ENCODE assay signal across 1 cellular context in the genomic region with DNA sequence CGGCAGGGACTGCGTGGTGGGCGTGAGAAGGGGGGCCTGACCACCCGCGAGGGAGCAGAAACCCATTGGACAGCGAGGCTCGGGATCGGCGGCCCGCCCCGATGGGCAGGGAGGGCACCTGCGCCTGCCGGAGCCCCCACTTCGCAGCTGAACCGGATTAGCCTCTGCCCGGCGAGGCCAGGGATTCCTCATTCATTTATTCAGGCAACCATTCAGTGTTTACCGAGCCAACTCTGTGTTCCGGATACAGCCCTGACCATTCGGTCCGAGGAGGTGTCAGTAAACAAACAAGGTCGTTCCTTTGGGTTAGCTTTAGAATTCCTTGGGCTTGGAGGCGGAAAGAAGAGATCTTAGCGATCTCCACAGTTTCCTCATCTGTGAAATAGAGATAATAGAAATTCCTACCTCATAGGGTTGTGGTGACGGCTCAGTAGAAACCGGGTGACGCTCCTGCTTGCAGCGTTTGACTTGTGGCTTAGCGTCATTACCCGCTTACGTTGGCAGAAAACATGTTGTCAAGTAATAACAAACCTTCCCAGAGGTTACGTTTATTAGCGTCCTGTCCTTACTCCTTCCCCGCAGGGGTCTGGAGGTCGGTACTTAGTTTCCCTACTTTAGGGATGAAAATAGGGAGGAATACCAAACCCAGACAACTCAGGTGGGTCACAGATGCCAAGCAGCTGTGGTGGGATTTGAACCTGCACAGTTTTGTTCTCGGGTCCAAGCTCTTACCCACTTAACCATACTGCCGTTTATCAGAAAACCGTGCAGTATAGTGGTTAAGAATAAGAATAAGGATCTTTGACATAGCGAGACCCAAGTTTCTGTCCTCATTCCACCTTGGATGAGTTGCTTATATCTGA.
TF ChIP-seq lines count a peak whose summit lies in the region.

No MANE protein-coding gene starts in this region.

TF ChIP-seq in HepG2, 621 proteins besides CTCF, POLR2A, EP300 and RAD21 (continued from another document and continues in another):
- TF ChIP-seq, protein P1, sequence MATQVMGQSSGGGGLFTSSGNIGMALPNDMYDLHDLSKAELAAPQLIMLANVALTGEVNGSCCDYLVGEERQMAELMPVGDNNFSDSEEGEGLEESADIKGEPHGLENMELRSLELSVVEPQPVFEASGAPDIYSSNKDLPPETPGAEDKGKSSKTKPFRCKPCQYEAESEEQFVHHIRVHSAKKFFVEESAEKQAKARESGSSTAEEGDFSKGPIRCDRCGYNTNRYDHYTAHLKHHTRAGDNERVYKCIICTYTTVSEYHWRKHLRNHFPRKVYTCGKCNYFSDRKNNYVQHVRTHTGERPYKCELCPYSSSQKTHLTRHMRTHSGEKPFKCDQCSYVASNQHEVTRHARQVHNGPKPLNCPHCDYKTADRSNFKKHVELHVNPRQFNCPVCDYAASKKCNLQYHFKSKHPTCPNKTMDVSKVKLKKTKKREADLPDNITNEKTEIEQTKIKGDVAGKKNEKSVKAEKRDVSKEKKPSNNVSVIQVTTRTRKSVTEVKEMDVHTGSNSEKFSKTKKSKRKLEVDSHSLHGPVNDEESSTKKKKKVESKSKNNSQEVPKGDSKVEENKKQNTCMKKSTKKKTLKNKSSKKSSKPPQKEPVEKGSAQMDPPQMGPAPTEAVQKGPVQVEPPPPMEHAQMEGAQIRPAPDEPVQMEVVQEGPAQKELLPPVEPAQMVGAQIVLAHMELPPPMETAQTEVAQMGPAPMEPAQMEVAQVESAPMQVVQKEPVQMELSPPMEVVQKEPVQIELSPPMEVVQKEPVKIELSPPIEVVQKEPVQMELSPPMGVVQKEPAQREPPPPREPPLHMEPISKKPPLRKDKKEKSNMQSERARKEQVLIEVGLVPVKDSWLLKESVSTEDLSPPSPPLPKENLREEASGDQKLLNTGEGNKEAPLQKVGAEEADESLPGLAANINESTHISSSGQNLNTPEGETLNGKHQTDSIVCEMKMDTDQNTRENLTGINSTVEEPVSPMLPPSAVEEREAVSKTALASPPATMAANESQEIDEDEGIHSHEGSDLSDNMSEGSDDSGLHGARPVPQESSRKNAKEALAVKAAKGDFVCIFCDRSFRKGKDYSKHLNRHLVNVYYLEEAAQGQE (IDR thresholded peaks at IDR 0.05; ENCODE audit: borderline replicate concordance in 1 of 2, low read depth in 1 of 2, low read length in 2 of 2): peak in 1 of 2 experiments; percentile 19; a peak in 1 of 4 replicates
- TF ChIP-seq, protein P2, sequence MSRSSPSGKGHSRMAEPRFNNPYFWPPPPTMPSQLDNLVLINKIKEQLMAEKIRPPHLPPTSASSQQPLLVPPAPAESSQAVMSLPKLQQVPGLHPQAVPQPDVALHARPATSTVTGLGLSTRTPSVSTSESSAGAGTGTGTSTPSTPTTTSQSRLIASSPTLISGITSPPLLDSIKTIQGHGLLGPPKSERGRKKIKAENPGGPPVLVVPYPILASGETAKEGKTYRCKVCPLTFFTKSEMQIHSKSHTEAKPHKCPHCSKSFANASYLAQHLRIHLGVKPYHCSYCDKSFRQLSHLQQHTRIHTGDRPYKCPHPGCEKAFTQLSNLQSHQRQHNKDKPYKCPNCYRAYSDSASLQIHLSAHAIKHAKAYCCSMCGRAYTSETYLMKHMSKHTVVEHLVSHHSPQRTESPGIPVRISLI (CRISPR knock-in tag; IDR thresholded peaks at IDR 0.05; ENCODE audit: borderline replicate concordance): 0 out of 2 replicates have a peak, but pooled peaks have one; percentile 10
- TF ChIP-seq SP140L (CRISPR knock-in tag; IDR thresholded peaks at IDR 0.05; ENCODE audit: borderline replicate concordance) (peak; percentile 76; the same call in 1 of the 2 replicates), ZEB1 (IDR thresholded peaks at IDR 0.05; ENCODE audit: insufficient replicate concordance, low read depth) (peak; percentile 17), NR1H2 (CRISPR knock-in tag; IDR thresholded peaks at IDR 0.05; ENCODE audit: borderline replicate concordance, low read depth) (no peak), ZFP90 (CRISPR knock-in tag; IDR thresholded peaks at IDR 0.05; ENCODE audit: borderline replicate concordance) (no peak), DPF2 (CRISPR knock-in tag; IDR thresholded peaks at IDR 0.05; ENCODE audit: borderline replicate concordance, low read depth) (0 out of 2 replicates have a peak, but pooled peaks have one; percentile 13), ZNF446 (CRISPR knock-in tag; IDR thresholded peaks at IDR 0.05) (no peak; the same call in 1 of the 2 replicates), CBX1 (IDR thresholded peaks at IDR 0.05; ENCODE audit: low read depth) (no peak), YEATS2 (CRISPR knock-in tag; IDR thresholded peaks at IDR 0.05; ENCODE audit: borderline replicate concordance) (no peak), SMAD3 (CRISPR knock-in tag; IDR thresholded peaks at IDR 0.05) (peak; percentile 90; the same call in 1 of the 2 replicates), ATRX (CRISPR knock-in tag; IDR thresholded peaks at IDR 0.05; ENCODE audit: borderline replicate concordance) (no peak), ZNF354B (CRISPR knock-in tag; IDR thresholded peaks at IDR 0.05) (no peak), ZFYVE20 (CRISPR knock-in tag; IDR thresholded peaks at IDR 0.05; ENCODE audit: borderline replicate concordance, low read depth) (no peak; the same call in 1 of the 2 replicates), TSC22D2 (CRISPR knock-in tag; IDR thresholded peaks at IDR 0.05; ENCODE audit: borderline replicate concordance) (peak; percentile 1; the same call in 1 of the 2 replicates), ZNF234 (CRISPR knock-in tag; conservative IDR thresholded peaks at IDR 0.05) (0 out of 2 replicates have a peak, but pooled peaks have one; percentile 28), SRSF1 (optimal IDR thresholded peaks at IDR 0.05; ENCODE audit: low read depth, low read length) (peak; percentile 62), ZNF614 (CRISPR knock-in tag; IDR thresholded peaks at IDR 0.05; ENCODE audit: borderline replicate concordance) (no peak), CENPT (CRISPR knock-in tag; IDR thresholded peaks at IDR 0.05; ENCODE audit: low read depth) (peak; percentile 39), ATF7-NPFF (CRISPR knock-in tag; IDR thresholded peaks at IDR 0.05; ENCODE audit: low read depth) (no peak; the same call in 1 of the 2 replicates), ZNF24 (IDR thresholded peaks at IDR 0.05) (peak; percentile 99), RXRB (CRISPR knock-in tag; IDR thresholded peaks at IDR 0.05; ENCODE audit: borderline replicate concordance) (peak; percentile 74), PAX8 (CRISPR knock-in tag; IDR thresholded peaks at IDR 0.05; ENCODE audit: borderline replicate concordance) (0 out of 2 replicates have a peak, but pooled peaks have one; percentile 4), ZMAT3 (CRISPR knock-in tag; conservative IDR thresholded peaks at IDR 0.05) (no peak), XRCC5 (optimal IDR thresholded peaks at IDR 0.05; ENCODE audit: low read length) (peak; percentile 24), SIX1 (CRISPR knock-in tag; IDR thresholded peaks at IDR 0.05; ENCODE audit: borderline replicate concordance) (peak; percentile 70)
- TF ChIP-seq, protein P3, sequence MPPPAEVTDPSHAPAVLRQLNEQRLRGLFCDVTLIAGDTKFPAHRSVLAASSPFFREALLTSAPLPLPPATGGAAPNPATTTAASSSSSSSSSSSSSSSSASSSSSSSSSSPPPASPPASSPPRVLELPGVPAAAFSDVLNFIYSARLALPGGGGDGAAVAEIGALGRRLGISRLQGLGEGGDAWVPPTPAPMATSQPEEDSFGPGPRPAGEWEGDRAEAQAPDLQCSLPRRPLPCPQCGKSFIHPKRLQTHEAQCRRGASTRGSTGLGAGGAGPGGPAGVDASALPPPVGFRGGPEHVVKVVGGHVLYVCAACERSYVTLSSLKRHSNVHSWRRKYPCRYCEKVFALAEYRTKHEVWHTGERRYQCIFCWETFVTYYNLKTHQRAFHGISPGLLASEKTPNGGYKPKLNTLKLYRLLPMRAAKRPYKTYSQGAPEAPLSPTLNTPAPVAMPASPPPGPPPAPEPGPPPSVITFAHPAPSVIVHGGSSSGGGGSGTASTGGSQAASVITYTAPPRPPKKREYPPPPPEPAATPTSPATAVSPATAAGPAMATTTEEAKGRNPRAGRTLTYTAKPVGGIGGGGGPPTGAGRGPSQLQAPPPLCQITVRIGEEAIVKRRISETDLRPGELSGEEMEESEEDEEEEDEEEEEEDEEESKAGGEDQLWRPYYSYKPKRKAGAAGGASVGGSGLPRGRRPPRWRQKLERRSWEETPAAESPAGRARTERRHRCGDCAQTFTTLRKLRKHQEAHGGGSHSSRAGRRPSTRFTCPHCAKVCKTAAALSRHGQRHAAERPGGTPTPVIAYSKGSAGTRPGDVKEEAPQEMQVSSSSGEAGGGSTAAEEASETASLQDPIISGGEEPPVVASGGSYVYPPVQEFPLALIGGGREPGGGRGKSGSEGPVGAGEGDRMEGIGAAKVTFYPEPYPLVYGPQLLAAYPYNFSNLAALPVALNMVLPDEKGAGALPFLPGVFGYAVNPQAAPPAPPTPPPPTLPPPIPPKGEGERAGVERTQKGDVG (CRISPR knock-in tag; IDR thresholded peaks at IDR 0.05; ENCODE audit: borderline replicate concordance): no peak
- TF ChIP-seq, protein P4, sequence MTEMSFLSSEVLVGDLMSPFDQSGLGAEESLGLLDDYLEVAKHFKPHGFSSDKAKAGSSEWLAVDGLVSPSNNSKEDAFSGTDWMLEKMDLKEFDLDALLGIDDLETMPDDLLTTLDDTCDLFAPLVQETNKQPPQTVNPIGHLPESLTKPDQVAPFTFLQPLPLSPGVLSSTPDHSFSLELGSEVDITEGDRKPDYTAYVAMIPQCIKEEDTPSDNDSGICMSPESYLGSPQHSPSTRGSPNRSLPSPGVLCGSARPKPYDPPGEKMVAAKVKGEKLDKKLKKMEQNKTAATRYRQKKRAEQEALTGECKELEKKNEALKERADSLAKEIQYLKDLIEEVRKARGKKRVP (CRISPR knock-in tag; IDR thresholded peaks at IDR 0.05): peak; percentile 1 to 44; a peak in 2 of 4 replicates
- TF ChIP-seq, protein P5, sequence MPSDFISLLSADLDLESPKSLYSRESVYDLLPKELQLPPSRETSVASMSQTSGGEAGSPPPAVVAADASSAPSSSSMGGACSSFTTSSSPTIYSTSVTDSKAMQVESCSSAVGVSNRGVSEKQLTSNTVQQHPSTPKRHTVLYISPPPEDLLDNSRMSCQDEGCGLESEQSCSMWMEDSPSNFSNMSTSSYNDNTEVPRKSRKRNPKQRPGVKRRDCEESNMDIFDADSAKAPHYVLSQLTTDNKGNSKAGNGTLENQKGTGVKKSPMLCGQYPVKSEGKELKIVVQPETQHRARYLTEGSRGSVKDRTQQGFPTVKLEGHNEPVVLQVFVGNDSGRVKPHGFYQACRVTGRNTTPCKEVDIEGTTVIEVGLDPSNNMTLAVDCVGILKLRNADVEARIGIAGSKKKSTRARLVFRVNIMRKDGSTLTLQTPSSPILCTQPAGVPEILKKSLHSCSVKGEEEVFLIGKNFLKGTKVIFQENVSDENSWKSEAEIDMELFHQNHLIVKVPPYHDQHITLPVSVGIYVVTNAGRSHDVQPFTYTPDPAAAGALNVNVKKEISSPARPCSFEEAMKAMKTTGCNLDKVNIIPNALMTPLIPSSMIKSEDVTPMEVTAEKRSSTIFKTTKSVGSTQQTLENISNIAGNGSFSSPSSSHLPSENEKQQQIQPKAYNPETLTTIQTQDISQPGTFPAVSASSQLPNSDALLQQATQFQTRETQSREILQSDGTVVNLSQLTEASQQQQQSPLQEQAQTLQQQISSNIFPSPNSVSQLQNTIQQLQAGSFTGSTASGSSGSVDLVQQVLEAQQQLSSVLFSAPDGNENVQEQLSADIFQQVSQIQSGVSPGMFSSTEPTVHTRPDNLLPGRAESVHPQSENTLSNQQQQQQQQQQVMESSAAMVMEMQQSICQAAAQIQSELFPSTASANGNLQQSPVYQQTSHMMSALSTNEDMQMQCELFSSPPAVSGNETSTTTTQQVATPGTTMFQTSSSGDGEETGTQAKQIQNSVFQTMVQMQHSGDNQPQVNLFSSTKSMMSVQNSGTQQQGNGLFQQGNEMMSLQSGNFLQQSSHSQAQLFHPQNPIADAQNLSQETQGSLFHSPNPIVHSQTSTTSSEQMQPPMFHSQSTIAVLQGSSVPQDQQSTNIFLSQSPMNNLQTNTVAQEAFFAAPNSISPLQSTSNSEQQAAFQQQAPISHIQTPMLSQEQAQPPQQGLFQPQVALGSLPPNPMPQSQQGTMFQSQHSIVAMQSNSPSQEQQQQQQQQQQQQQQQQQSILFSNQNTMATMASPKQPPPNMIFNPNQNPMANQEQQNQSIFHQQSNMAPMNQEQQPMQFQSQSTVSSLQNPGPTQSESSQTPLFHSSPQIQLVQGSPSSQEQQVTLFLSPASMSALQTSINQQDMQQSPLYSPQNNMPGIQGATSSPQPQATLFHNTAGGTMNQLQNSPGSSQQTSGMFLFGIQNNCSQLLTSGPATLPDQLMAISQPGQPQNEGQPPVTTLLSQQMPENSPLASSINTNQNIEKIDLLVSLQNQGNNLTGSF (CRISPR knock-in tag; IDR thresholded peaks at IDR 0.05): no peak
- TF ChIP-seq, protein P6, sequence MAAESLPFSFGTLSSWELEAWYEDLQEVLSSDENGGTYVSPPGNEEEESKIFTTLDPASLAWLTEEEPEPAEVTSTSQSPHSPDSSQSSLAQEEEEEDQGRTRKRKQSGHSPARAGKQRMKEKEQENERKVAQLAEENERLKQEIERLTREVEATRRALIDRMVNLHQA (CRISPR knock-in tag; IDR thresholded peaks at IDR 0.05): no peak
- TF ChIP-seq, protein P7, sequence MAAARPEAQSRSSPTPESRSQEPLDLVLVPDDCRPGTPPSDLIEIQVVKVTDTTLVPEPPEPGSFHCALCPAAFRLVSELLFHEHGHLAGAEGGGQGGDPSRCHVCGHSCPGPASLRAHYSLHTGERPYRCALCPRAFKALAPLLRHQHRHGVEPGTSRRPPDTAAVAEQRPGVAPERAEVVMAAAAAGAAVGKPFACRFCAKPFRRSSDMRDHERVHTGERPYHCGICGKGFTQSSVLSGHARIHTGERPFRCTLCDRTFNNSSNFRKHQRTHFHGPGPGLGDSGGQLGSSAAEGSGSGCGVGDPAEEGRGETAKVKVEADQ (CRISPR knock-in tag; IDR thresholded peaks at IDR 0.05; ENCODE audit: borderline replicate concordance): no peak
- TF ChIP-seq, protein P8, sequence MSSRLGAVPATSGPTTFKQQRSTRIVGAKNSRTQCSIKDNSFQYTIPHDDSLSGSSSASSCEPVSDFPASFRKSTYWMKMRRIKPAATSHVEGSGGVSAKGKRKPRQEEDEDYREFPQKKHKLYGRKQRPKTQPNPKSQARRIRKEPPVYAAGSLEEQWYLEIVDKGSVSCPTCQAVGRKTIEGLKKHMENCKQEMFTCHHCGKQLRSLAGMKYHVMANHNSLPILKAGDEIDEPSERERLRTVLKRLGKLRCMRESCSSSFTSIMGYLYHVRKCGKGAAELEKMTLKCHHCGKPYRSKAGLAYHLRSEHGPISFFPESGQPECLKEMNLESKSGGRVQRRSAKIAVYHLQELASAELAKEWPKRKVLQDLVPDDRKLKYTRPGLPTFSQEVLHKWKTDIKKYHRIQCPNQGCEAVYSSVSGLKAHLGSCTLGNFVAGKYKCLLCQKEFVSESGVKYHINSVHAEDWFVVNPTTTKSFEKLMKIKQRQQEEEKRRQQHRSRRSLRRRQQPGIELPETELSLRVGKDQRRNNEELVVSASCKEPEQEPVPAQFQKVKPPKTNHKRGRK (CRISPR knock-in tag; IDR thresholded peaks at IDR 0.05): no peak
- TF ChIP-seq, protein P9, sequence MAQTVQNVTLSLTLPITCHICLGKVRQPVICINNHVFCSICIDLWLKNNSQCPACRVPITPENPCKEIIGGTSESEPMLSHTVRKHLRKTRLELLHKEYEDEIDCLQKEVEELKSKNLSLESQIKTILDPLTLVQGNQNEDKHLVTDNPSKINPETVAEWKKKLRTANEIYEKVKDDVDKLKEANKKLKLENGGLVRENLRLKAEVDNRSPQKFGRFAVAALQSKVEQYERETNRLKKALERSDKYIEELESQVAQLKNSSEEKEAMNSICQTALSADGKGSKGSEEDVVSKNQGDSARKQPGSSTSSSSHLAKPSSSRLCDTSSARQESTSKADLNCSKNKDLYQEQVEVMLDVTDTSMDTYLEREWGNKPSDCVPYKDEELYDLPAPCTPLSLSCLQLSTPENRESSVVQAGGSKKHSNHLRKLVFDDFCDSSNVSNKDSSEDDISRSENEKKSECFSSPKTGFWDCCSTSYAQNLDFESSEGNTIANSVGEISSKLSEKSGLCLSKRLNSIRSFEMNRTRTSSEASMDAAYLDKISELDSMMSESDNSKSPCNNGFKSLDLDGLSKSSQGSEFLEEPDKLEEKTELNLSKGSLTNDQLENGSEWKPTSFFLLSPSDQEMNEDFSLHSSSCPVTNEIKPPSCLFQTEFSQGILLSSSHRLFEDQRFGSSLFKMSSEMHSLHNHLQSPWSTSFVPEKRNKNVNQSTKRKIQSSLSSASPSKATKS (CRISPR knock-in tag; IDR thresholded peaks at IDR 0.05): no peak
